In genomic region chr2:10277293-10278028, GRCh38 we compare ENCODE assay signal across 15 cellular contexts. TPM values are rescaled to one million over a fixed set of nuclear protein-coding genes. Genes with fewer than 3 reads are reported as not detected.
DNase-seq lines count a peak whose midpoint lies in the region; ATAC-seq and FAIRE-seq lines count a peak whose summit lies in the region.
"Had no signal": no experiment of that assay in that cellular context is flagged by ENCODE, and none has a peak within 500 bp of the region (broad histone marks: within the 10 kb centered on the region; RNA-seq: fewer than 3 reads in every experiment).

No MANE protein-coding gene starts in this region.

- H3K27ac ChIP-seq in caudate nucleus (ENCODE audit: low read depth, low read length): peak overlapping the region; percentile 24
- H3K27ac ChIP-seq: PC-9 had no signal

- no peak for ATAC-seq in natural killer cell treated with Interleukin-12 subunit alpha and Interleukin-12 subunit beta and Interleukin-15 and Interleukin-18, amount 100 ng/mL, for 72 hours
- ATAC-seq in stimulated activated naive B cell treated with anti-CD40 and anti-IgM and Interleukin-4, amounts not matched to agents 10 μg/mL and 1 μg/mL and 100 μg/mL, for 72 hours (replicated peaks): no peak

- H3K4me3 Mint-ChIP-seq in natural killer cell treated with Interleukin-12 subunit alpha and Interleukin-12 subunit beta and Interleukin-15 and Interleukin-18, amount 100 ng/mL, for 72 hours: peak overlapping the region; percentile 4
- H3K4me3 Mint-ChIP-seq in stimulated activated naive B cell treated with anti-CD40 and anti-IgM and Interleukin-4, amounts not matched to agents 10 μg/mL and 1 μg/mL and 100 μg/mL, for 72 hours: no peak overlapping the region
- H3K4me3 Mint-ChIP-seq: T-cell had no signal

- FAIRE-seq in RCC 7860 (lab: Jason Lieb, UNC): no peak

- H3K36me3 Mint-ChIP-seq in natural killer cell treated with Interleukin-12 subunit alpha and Interleukin-12 subunit beta and Interleukin-15 and Interleukin-18, amount 100 ng/mL, for 72 hours: no peaks in the 10 kb centered on the region
- no peaks in the 10 kb centered on the region for H3K36me3 Mint-ChIP-seq in stimulated activated naive B cell treated with anti-CD40 and anti-IgM and Interleukin-4, amounts not matched to agents 10 μg/mL and 1 μg/mL and 100 μg/mL, for 72 hours
- H3K36me3 Mint-ChIP-seq: T-cell had no signal

- H3K27me3 Mint-ChIP-seq in natural killer cell treated with Interleukin-12 subunit alpha and Interleukin-12 subunit beta and Interleukin-15 and Interleukin-18, amount 100 ng/mL, for 72 hours: no peaks in the 10 kb centered on the region
- peaks cover 21 to 26% of the 10 kb centered on the region in 2 donors for H3K27me3 Mint-ChIP-seq in stimulated activated naive B cell treated with anti-CD40 and anti-IgM and Interleukin-4, amounts not matched to agents 10 μg/mL and 1 μg/mL and 100 μg/mL, for 72 hours
- H3K27me3 Mint-ChIP-seq: T-cell had no signal

- peak overlapping the region; percentile 16 to 88 for H3K27ac Mint-ChIP-seq in natural killer cell treated with Interleukin-12 subunit alpha and Interleukin-12 subunit beta and Interleukin-15 and Interleukin-18, amount 100 ng/mL, for 72 hours
- peak overlapping the region; percentile 10 for H3K27ac Mint-ChIP-seq in stimulated activated naive B cell treated with anti-CD40 and anti-IgM and Interleukin-4, amounts not matched to agents 10 μg/mL and 1 μg/mL and 100 μg/mL, for 72 hours

- peaks cover 24 to 31% of the 10 kb centered on the region in 2 donors for H3K4me1 Mint-ChIP-seq in natural killer cell treated with Interleukin-12 subunit alpha and Interleukin-12 subunit beta and Interleukin-15 and Interleukin-18, amount 100 ng/mL, for 72 hours (ENCODE audit: low read depth in 2 of 2)
- peaks cover 0 to 4% of the 10 kb centered on the region in 2 donors for H3K4me1 Mint-ChIP-seq in stimulated activated naive B cell treated with anti-CD40 and anti-IgM and Interleukin-4, amounts not matched to agents 10 μg/mL and 1 μg/mL and 100 μg/mL, for 72 hours

- DNase-seq in NCI-H226 (peak; percentile 90), caudate nucleus (lab: John Stamatoyannopoulos, UW) (no peak), RCC 7860 (ENCODE audit: low spot score) (no peak)
- no peak for DNase-seq in natural killer cell treated with Interleukin-12 subunit alpha and Interleukin-12 subunit beta and Interleukin-15 and Interleukin-18, amount 100 ng/mL, for 72 hours (ENCODE audit: low spot score)
- DNase-seq in stimulated activated naive B cell treated with anti-CD40 and anti-IgM and Interleukin-4, amounts not matched to agents 10 μg/mL and 1 μg/mL and 100 μg/mL, for 72 hours: no peak
- DNase-seq in central memory CD4-positive, alpha-beta T cell: no peak
- DNase-seq in activated CD4-positive, alpha-beta T cell treated with anti-CD3 and anti-CD28 coated beads, Interleukin-2, amount 50 U/mL, for 1 hour: no peak
- DNase-seq: activated CD4-positive, CD25-positive, alpha-beta regulatory T cell; activated T-cell treated with anti-CD3 and anti-CD28 coated beads, Interleukin-2, amount 50 U/mL, for 1 hour; cortex of kidney; esophagus squamous epithelium; NCI-H187 treated with DMSO at 0.1 percent for 48 hours; NCI-H526; PC-9; T-cell had no signal

- no peaks in the 10 kb centered on the region for H3K9me3 Mint-ChIP-seq in natural killer cell treated with Interleukin-12 subunit alpha and Interleukin-12 subunit beta and Interleukin-15 and Interleukin-18, amount 100 ng/mL, for 72 hours
- no peaks in the 10 kb centered on the region for H3K9me3 Mint-ChIP-seq in stimulated activated naive B cell treated with anti-CD40 and anti-IgM and Interleukin-4, amounts not matched to agents 10 μg/mL and 1 μg/mL and 100 μg/mL, for 72 hours
- H3K9me3 Mint-ChIP-seq: T-cell had no signal

RNA-seq across cellular contexts. Expression of gene HPCAL1, which starts 25.2 kb away (rescaled TPM):
- total RNA-seq in natural killer cell treated with Interleukin-12 subunit alpha and Interleukin-12 subunit beta and Interleukin-15 and Interleukin-18, amount 100 ng/mL, for 72 hours: 10 to 100 TPM; 13.8 to 19.0 TPM
